ENCODE assay signal across 25 cellular contexts in genomic region chr19:16421982-16422381, GRCh38.
"Had no signal": no experiment of that assay in that cellular context is flagged by ENCODE, and none has a peak within 500 bp of the region (broad histone marks: within the 10 kb centered on the region; RNA-seq: fewer than 3 reads in every experiment).

No MANE protein-coding gene starts in this region.

- H3K27me3 ChIP-seq: brain microvascular endothelial cell, MG63 had no signal

- H3K27me3 Mint-ChIP-seq: activated CD4-positive, alpha-beta memory T cell treated with anti-CD3 and anti-CD28 coated beads, Interleukin-2, amount 10 ng/mL, durations not matched to agents 7 days and 5 days; activated CD4-positive, alpha-beta T cell treated with anti-CD3 and anti-CD28 coated beads for 36 hours; activated naive CD4-positive, alpha-beta T cell treated with anti-CD3 and anti-CD28 coated beads, Interleukin-2, amount 50 U/mL, for 24 hours; T-cell had no signal

- H3K9me3 Mint-ChIP-seq: activated CD4-positive, alpha-beta memory T cell treated with anti-CD3 and anti-CD28 coated beads, Interleukin-2, amount 10 ng/mL, durations not matched to agents 7 days and 5 days; activated naive CD4-positive, alpha-beta T cell treated with anti-CD3 and anti-CD28 coated beads, Interleukin-2, amount 50 U/mL, for 24 hours; T-cell had no signal

- ATAC-seq: activated CD4-positive, alpha-beta T cell treated with anti-CD3 and anti-CD28 coated beads for 36 hours; Panc1; Right ventricle myocardium inferior; T-cell had no signal

- H3K27ac Mint-ChIP-seq: activated CD4-positive, alpha-beta memory T cell treated with anti-CD3 and anti-CD28 coated beads, Interleukin-2, amount 10 ng/mL, durations not matched to agents 7 days and 5 days; activated CD4-positive, alpha-beta T cell treated with anti-CD3 and anti-CD28 coated beads for 36 hours; activated naive CD4-positive, alpha-beta T cell treated with anti-CD3 and anti-CD28 coated beads, Interleukin-2, amount 50 U/mL, for 24 hours; T-cell had no signal

- H3K4me3 ChIP-seq: MG63, SK-N-MC had no signal

- H3K27ac ChIP-seq: brain microvascular endothelial cell, SK-N-MC, VCaP had no signal

- H3K9me3 ChIP-seq: MG63 had no signal

- H3K4me3 Mint-ChIP-seq: activated CD4-positive, alpha-beta memory T cell treated with anti-CD3 and anti-CD28 coated beads, Interleukin-2, amount 10 ng/mL, durations not matched to agents 7 days and 5 days; activated CD4-positive, alpha-beta T cell treated with anti-CD3 and anti-CD28 coated beads for 36 hours; activated naive CD4-positive, alpha-beta T cell treated with anti-CD3 and anti-CD28 coated beads, Interleukin-2, amount 50 U/mL, for 24 hours; T-cell had no signal

- DNase-seq: activated CD4-positive, alpha-beta memory T cell treated with anti-CD3 and anti-CD28 coated beads, Interleukin-2, amount 10 ng/mL, durations not matched to agents 7 days and 5 days; activated CD4-positive, alpha-beta T cell treated with anti-CD3 and anti-CD28 coated beads for 36 hours; activated CD4-positive, alpha-beta T cell treated with anti-CD3 and anti-CD28 coated beads, Interleukin-2, amount 50 U/mL, for 1 hour; activated T-cell treated with anti-CD3 and anti-CD28 coated beads for 4 hours; brain microvascular endothelial cell; caudate nucleus; MG63; MV-4-11; NCI-H1092 treated with DMSO at 0.1 percent for 48 hours; NCI-H1417 treated with DMSO at 0.1 percent for 48 hours; NCI-H2029; NCI-H2107; NCI-H2171 treated with DMSO at 0.1 percent for 48 hours; NCI-H345; NCI-H510A treated with DMSO at 0.1 percent for 48 hours; NCI-H69; NK-92 treated with Interleukin-12 subunit alpha and Interleukin-12 subunit beta, amount 100 ng/mL, for 24 hours; OCI-M1; RPMI8226; T-cell had no signal
